In genomic region chr17:65967372-65967771, GRCh38 we compare ENCODE assay signal across 19 cellular contexts.
"Had no signal": no experiment of that assay in that cellular context is flagged by ENCODE, and none has a peak within 500 bp of the region (broad histone marks: within the 10 kb centered on the region; RNA-seq: fewer than 3 reads in every experiment).

No MANE protein-coding gene starts in this region.

- H3K4me1 ChIP-seq: SJCRH30 had no signal

- ATAC-seq: Panc1, Right ventricle myocardium inferior had no signal

- H3K27me3 ChIP-seq: SJCRH30 had no signal

- H3K27ac ChIP-seq: SJCRH30 had no signal

- H3K4me3 ChIP-seq: SJCRH30 had no signal

- DNase-seq: Karpas-422, KG1, MM.1S, NCI-H1092 treated with DMSO at 0.1 percent for 48 hours, NCI-H1436, NCI-H187, NCI-H2029, NCI-H2081 treated with DMSO at 0.1 percent for 48 hours, NCI-H2171, NCI-H226, NCI-H446, NCI-H510A, NCI-H524 treated with DMSO at 0.1 percent for 48 hours, NCI-H69, NCI-H774, SHP77 treated with DMSO at 0.1 percent for 48 hours, SJCRH30 had no signal
